Comparison of ENCODE assay signal across 22 cellular contexts in the genomic region with DNA sequence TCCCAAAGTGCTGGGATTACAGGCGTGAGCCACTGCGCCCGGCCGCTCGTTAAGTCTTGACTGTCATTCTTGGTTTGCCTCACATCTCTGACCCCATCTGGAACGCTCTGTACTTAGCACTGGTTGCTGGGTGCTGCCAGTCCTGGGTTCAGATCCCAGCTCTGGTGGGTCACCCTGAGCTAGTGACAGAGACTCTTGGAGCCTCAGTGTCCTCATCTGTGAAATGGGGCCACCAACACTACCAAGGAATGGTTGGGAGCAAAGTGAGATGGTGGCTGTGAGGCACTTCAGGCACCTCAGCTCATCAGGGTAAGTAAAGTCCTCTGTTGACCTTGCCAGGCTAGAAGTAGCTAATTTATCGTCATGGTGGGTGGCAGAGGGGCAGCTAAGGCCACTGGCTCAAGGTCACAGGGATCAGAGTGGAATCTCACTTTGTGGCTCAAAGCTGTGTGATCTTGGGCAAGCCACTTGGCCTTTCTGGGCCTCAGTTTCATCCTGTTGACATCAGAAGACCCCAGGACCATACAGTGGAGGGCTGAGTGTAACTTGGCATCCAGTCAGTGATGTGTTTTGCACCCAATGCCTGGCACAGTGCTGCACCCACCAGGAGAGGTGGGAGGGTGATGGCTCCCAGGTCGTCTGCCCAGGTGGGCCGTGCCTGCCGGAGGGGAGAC.
"Had no signal": no experiment of that assay in that cellular context is flagged by ENCODE, and none has a peak within 500 bp of the region (broad histone marks: within the 10 kb centered on the region; RNA-seq: fewer than 3 reads in every experiment).

No MANE protein-coding gene starts in this region.

- DNase-seq: KG1, NCI-H1092, NCI-H1105 treated with DMSO at 0.1 percent for 48 hours, NCI-H1417 treated with DMSO at 0.1 percent for 48 hours, NCI-H146, NCI-H1694 treated with DMSO at 0.1 percent for 48 hours, NCI-H2029, NCI-H2081 treated with DMSO at 0.1 percent for 48 hours, NCI-H2171, NCI-H226, NCI-H446, NCI-H510A, NCI-H524 treated with DMSO at 0.1 percent for 48 hours, NCI-H69, NCI-H774, OCI-M1, RPMI8226, SHP77, SK-N-SH, SW 1271, T-cell had no signal

- H3K4me2 ChIP-seq: SK-N-SH had no signal

- H3K9me2 ChIP-seq: SK-N-SH had no signal

- FAIRE-seq: RCC 7860 had no signal

- H3K9ac ChIP-seq: SK-N-SH had no signal

- H3K9me3 ChIP-seq: SK-N-SH had no signal

- ATAC-seq: T-cell had no signal
